11 cellular contexts compared by ENCODE assay signal in genomic region chr16:28923231-28923587, GRCh38. TPM values are rescaled to one million over a fixed set of nuclear protein-coding genes. Genes with fewer than 3 reads are reported as not detected.
DNase-seq lines count a peak whose midpoint lies in the region; ATAC-seq and TF ChIP-seq lines count a peak whose summit lies in the region.
"Had no signal": no experiment of that assay in that cellular context is flagged by ENCODE, and none has a peak within 500 bp of the region (broad histone marks: within the 10 kb centered on the region; RNA-seq: fewer than 3 reads in every experiment).

No MANE protein-coding gene starts in this region.

- peak overlapping the region; percentile 33 to 45 for H3K4me3 Mint-ChIP-seq in activated T-cell treated with anti-CD3 and anti-CD28 coated beads, Interleukin-2, amount 50 U/mL, for 72 hours
- no peak overlapping the region for H3K4me3 Mint-ChIP-seq in endodermal cell

- peaks cover 20% of the 10 kb centered on the region for H3K4me1 Mint-ChIP-seq in activated T-cell treated with anti-CD3 and anti-CD28 coated beads, Interleukin-2, amount 50 U/mL, for 72 hours (ENCODE audit: low read depth)
- H3K4me1 Mint-ChIP-seq in endodermal cell = peaks cover 9% of the 10 kb centered on the region

- no peak overlapping the region for H2AFZ ChIP-seq in PC-3 (ENCODE audit: low read length)

- 97 to 100% methylated on average over 1 to 3 of the region's 3 CpGs for WGBS in endodermal cell (ENCODE audit: insufficient coverage in 1 of 2, insufficient read length in 1 of 2), 2 experiments
- WGBS in stomach, 5 donors = 27 to 82% (median 50%) methylated on average over 3 of the region's 3 CpGs

- H3K27ac Mint-ChIP-seq in activated T-cell treated with anti-CD3 and anti-CD28 coated beads, Interleukin-2, amount 50 U/mL, for 72 hours = peak overlapping the region; percentile 9
- H3K27ac Mint-ChIP-seq in endodermal cell = peak overlapping the region; percentile 83

- no peaks in the 10 kb centered on the region for H3K9me3 Mint-ChIP-seq in activated T-cell treated with anti-CD3 and anti-CD28 coated beads, Interleukin-2, amount 50 U/mL, for 72 hours
- H3K9me3 Mint-ChIP-seq in endodermal cell = no peaks in the 10 kb centered on the region

- no peak for ATAC-seq in activated T-cell treated with anti-CD3 and anti-CD28 coated beads, Interleukin-2, amount 50 U/mL, for 72 hours (replicated peaks in 1 of 2)
- ATAC-seq in PC-3 = no peak

- DNase-seq in activated T-cell treated with anti-CD3 and anti-CD28 coated beads, Interleukin-2, amount 50 U/mL, for 72 hours = no peak
- no peak for DNase-seq in activated T-cell treated with anti-CD3 and anti-CD28 coated beads, Interleukin-2, amount 50 U/mL, for 1 hour
- no peak for DNase-seq in PC-3
- no peak for DNase-seq in endodermal cell
- DNase-seq in stomach = no peak
- DNase-seq in COLO829 (ENCODE audit: low spot score) = no peak
- no peak for DNase-seq in GM10248 (ENCODE audit: extremely low spot score)
- no peak for DNase-seq in NCI-H345 (lab: John Stamatoyannopoulos, UW)
- DNase-seq: NCI-H748 treated with DMSO at 0.1 percent for 48 hours, T-helper 9 cell had no signal

- H3K4me2 ChIP-seq in PC-3 (ENCODE audit: low read length) = peak overlapping the region; percentile 98

- H3K27me3 ChIP-seq in PC-3 (ENCODE audit: low read length) (no peaks in the 10 kb centered on the region), endodermal cell (ENCODE audit: control insufficient read depth, insufficient read depth, low read length, poor library complexity, severe bottlenecking) (no peaks in the 10 kb centered on the region), stomach (no peaks in the 10 kb centered on the region)

- H3K4me3 ChIP-seq in PC-3 (ENCODE audit: low read length) (no peak overlapping the region; the same call in 1 of the 2 replicates), endodermal cell (ENCODE audit: low read length) (no peak overlapping the region), stomach (no peak overlapping the region)

- H3K79me2 ChIP-seq in PC-3 (ENCODE audit: low read length) = peaks cover 15% of the 10 kb centered on the region; the same call in 1 of the 2 replicates

- H4K20me1 ChIP-seq in PC-3 (ENCODE audit: low read length) = no peaks in the 10 kb centered on the region

- intact Hi-C loops in PC-3 (cut with micrococcal nuclease) (no loop called here), stomach (cut with DNase I; ENCODE audit: low total_unique reads) (no loop called here)

- H3K36me3 ChIP-seq in PC-3 (ENCODE audit: low read depth, low read length) (no peaks in the 10 kb centered on the region), endodermal cell (ENCODE audit: control insufficient read depth, insufficient read depth, low read length) (no peaks in the 10 kb centered on the region), stomach (peaks cover 13 to 30% (median 25%) of the 10 kb centered on the region in 4 donors)

- POLR2A ChIA-PET in PC-3 (lab: Charles Lee; ENCODE audit: unreplicated experiment) = no interaction called here
- POLR2A ChIA-PET in GM10248 (lab: Yijun Ruan, JAX) = interaction anchor here (0.6 to 1.2 kb wide), 4 partner anchors 7 to 65 kb away, joined by 4 to 9 read pairs (median 6); no protein-coding TSS in a partner anchor

- no peak for TF ChIP-seq POLR2A in stomach (IDR thresholded peaks at IDR 0.05)

- BruUV-seq in PC-3 (replicated peaks; lab: Mats Ljungman, UMichigan) = no TSS peak

- CTCF ChIA-PET in PC-3 (lab: Charles Lee) (interaction anchor here (0.6 kb wide), 1 partner anchor 20 kb away, joined by 5 read pairs; no protein-coding TSS in a partner anchor), GM10248 (lab: Yijun Ruan, JAX) (interaction anchor here (0.9 to 2.3 kb wide), 2 partner anchors 9 to 22 kb away, joined by 4 to 19 read pairs; no protein-coding TSS in a partner anchor)

- H3K27ac ChIP-seq in PC-3 (ENCODE audit: low read length) = no peak overlapping the region
- no peak overlapping the region for H3K27ac ChIP-seq in endodermal cell (ENCODE audit: low read depth, low read length)
- peak overlapping the region; percentile 65 to 99 (median 98) for H3K27ac ChIP-seq in stomach

- H3K9me2 ChIP-seq in PC-3 (replicated peaks; ENCODE audit: low read length) = no peaks in the 10 kb centered on the region

- TF ChIP-seq EP300 in stomach (IDR thresholded peaks at IDR 0.05) = no peak

- TF ChIP-seq CTCF in PC-3 (conservative IDR thresholded peaks at IDR 0.05; ENCODE audit: low read depth, low read length) (no peak), endodermal cell (conservative IDR thresholded peaks at IDR 0.05) (no peak), stomach (IDR thresholded peaks at IDR 0.05) (no peak), GM10248 (IDR thresholded peaks at IDR 0.05; ENCODE audit: control extremely low read depth, extremely low read depth, low read depth, missing control alignments) (no peak)

- peaks cover 10% of the 10 kb centered on the region; the same call in 1 of the 2 replicates for H3K4me1 ChIP-seq in PC-3 (ENCODE audit: insufficient read depth, low read length)
- H3K4me1 ChIP-seq in endodermal cell (ENCODE audit: control insufficient read depth, insufficient read depth, low read length) = no peaks in the 10 kb centered on the region
- H3K4me1 ChIP-seq in stomach = peaks cover 4 to 31% (median 24%) of the 10 kb centered on the region in 4 donors

- peaks cover 0 to 9% of the 10 kb centered on the region in 2 donors for H3K36me3 Mint-ChIP-seq in activated T-cell treated with anti-CD3 and anti-CD28 coated beads, Interleukin-2, amount 50 U/mL, for 72 hours (ENCODE audit: insufficient read depth in 2 of 2)
- peaks cover 19% of the 10 kb centered on the region for H3K36me3 Mint-ChIP-seq in endodermal cell (ENCODE audit: low read depth)

- H3F3A ChIP-seq in PC-3 (ENCODE audit: low read length, unreplicated experiment) = no peaks in the 10 kb centered on the region

- H3K27me3 Mint-ChIP-seq in activated T-cell treated with anti-CD3 and anti-CD28 coated beads, Interleukin-2, amount 50 U/mL, for 72 hours (ENCODE audit: low read depth) = no peaks in the 10 kb centered on the region
- peaks cover 2% of the 10 kb centered on the region for H3K27me3 Mint-ChIP-seq in endodermal cell (ENCODE audit: insufficient read depth)

- no peak overlapping the region for H3K9ac ChIP-seq in PC-3 (ENCODE audit: low read length)
- H3K9ac ChIP-seq in endodermal cell (ENCODE audit: extremely low read depth, low read length, poor library complexity, severe bottlenecking) = no peak overlapping the region

- no peaks in the 10 kb centered on the region for H3K9me3 ChIP-seq in PC-3 (ENCODE audit: low read length)
- no peaks in the 10 kb centered on the region for H3K9me3 ChIP-seq in endodermal cell (ENCODE audit: control insufficient read depth, low read length)
- no peaks in the 10 kb centered on the region for H3K9me3 ChIP-seq in stomach

RNA-seq across cellular contexts. Expression of gene RABEP2, which starts 1.8 kb away (rescaled TPM):
- 10 to 100 TPM; 10.8 to 14.1 TPM for total RNA-seq in activated T-cell treated with anti-CD3 and anti-CD28 coated beads, Interleukin-2, amount 50 U/mL, for 72 hours
- total RNA-seq in PC-3 (2014; rRNA removed) (40.2 and 43.3 TPM in 2 replicates), endodermal cell (10 to 100 TPM; 16.1 to 19.2 TPM), stomach (100 to 1,000 TPM in 2 of 5 donors, 10 to 100 TPM in 3; 25.7 to 350 (median 84.0) TPM)
- polyA plus RNA-seq in endodermal cell (2013, experiment 1 of 2) = 7.8 TPM
- 6.0 TPM for polyA plus RNA-seq in endodermal cell (2013, experiment 2 of 2)
- polyA plus RNA-seq in stomach = 10 to 100 TPM; 20.3 to 34.6 (median 32.7) TPM

RNA-seq across cellular contexts. Expression of gene CD19, which starts 8.6 kb away (rescaled TPM):
- total RNA-seq in activated T-cell treated with anti-CD3 and anti-CD28 coated beads, Interleukin-2, amount 50 U/mL, for 72 hours = 1 to 10 TPM; 1.3 to 1.4 TPM
- total RNA-seq in PC-3 (2014; rRNA removed) (not detected in 2 replicates), endodermal cell (not detected), stomach (under 1 TPM in 2 of 5 donors, not detected in 3; 0.29 to 0.92 TPM)
- not detected for polyA plus RNA-seq in endodermal cell (2013, experiment 1 of 2)
- polyA plus RNA-seq in endodermal cell (2013, experiment 2 of 2) = not detected
- polyA plus RNA-seq in stomach = 1 to 10 TPM in 1 of 3 donors, under 1 TPM in 2; 0.31 to 3.8 (median 0.56) TPM
- total RNA-seq: dermis microvascular lymphatic vessel endothelial cell had no signal

RNA-seq across cellular contexts. Expression of gene NFATC2IP, which starts 27.5 kb away (rescaled TPM):
- total RNA-seq in activated T-cell treated with anti-CD3 and anti-CD28 coated beads, Interleukin-2, amount 50 U/mL, for 72 hours = 10 to 100 TPM; 81.1 to 97.6 TPM
- total RNA-seq in PC-3 (2014; rRNA removed) (33.3 and 43.9 TPM in 2 replicates), endodermal cell (10 to 100 TPM; 63.7 to 65.4 TPM), stomach (100 to 1,000 TPM in 2 of 5 donors, 10 to 100 TPM in 3; 22.8 to 265 (median 68.0) TPM)
- 46.2 TPM for polyA plus RNA-seq in endodermal cell (2013, experiment 1 of 2)
- 39.5 TPM for polyA plus RNA-seq in endodermal cell (2013, experiment 2 of 2)
- polyA plus RNA-seq in stomach = 10 to 100 TPM; 10.4 to 18.0 (median 13.1) TPM

RNA-seq across cellular contexts. Expression of gene ATP2A1, which starts 44.9 kb away (rescaled TPM):
- 1 to 10 TPM; 6.1 to 8.4 TPM for total RNA-seq in activated T-cell treated with anti-CD3 and anti-CD28 coated beads, Interleukin-2, amount 50 U/mL, for 72 hours
- total RNA-seq in PC-3 (2014; rRNA removed) (0.23 and 0.87 TPM in 2 replicates), endodermal cell (1 to 10 TPM; 4.7 to 7.7 TPM), stomach (10 to 100 TPM in 1 of 5 donors, 1 to 10 TPM in 1, under 1 TPM in 1, not detected in 2; 0.43 to 21.7 (median 3.6) TPM)
- 2.2 TPM for polyA plus RNA-seq in endodermal cell (2013, experiment 1 of 2)
- polyA plus RNA-seq in endodermal cell (2013, experiment 2 of 2) = 3.7 TPM
- polyA plus RNA-seq in stomach = 1 to 10 TPM in 1 of 3 donors, under 1 TPM in 2; 0.12 to 1.4 (median 0.85) TPM

RNA-seq across cellular contexts. Expression of gene SPNS1, which starts 51.4 kb away (rescaled TPM):
- 10 to 100 TPM; 21.1 to 23.6 TPM for total RNA-seq in activated T-cell treated with anti-CD3 and anti-CD28 coated beads, Interleukin-2, amount 50 U/mL, for 72 hours
- 44.8 and 50.6 TPM in 2 replicates for total RNA-seq in PC-3 (2014; rRNA removed)
- total RNA-seq in endodermal cell = 10 to 100 TPM; 54.9 to 55.2 TPM
- polyA plus RNA-seq in endodermal cell (2013, experiment 1 of 2) = 28.0 TPM
- 29.1 TPM for polyA plus RNA-seq in endodermal cell (2013, experiment 2 of 2)
- 10 to 100 TPM in 4 of 5 donors, 1 to 10 TPM in 1; 6.1 to 24.2 (median 15.6) TPM for total RNA-seq in stomach
- polyA plus RNA-seq in stomach = 10 to 100 TPM; 26.7 to 48.3 (median 31.6) TPM

Comparison
In these comparisons a context has a peak if more than half of its experiments do, and no peak if none do; other contexts are left out.
1. H3K27ac ChIP-seq: peak in stomach (5 of 5); none in PC-3 (single experiment) and endodermal cell (single experiment).